ENCODE assay signal across 21 cellular contexts in genomic region chr14:96602186-96602585, GRCh38.
"Had no signal": no experiment of that assay in that cellular context is flagged by ENCODE, and none has a peak within 500 bp of the region (broad histone marks: within the 10 kb centered on the region; RNA-seq: fewer than 3 reads in every experiment).

No MANE protein-coding gene starts in this region.

- H3K27me3 Mint-ChIP-seq: activated naive CD8-positive, alpha-beta T cell treated with anti-CD3 and anti-CD28 coated beads, Interleukin-2, amount 50 U/mL, for 24 hours had no signal

- DNase-seq: activated CD4-positive, alpha-beta T cell treated with anti-CD3 and anti-CD28 coated beads, Interleukin-2, amount 50 U/mL, for 1 hour; activated CD8-positive, alpha-beta memory T cell treated with anti-CD3 and anti-CD28 coated beads for 24 hours; activated effector memory CD4-positive, alpha-beta T cell treated with Interleukin-2 at 50 U/mL for 16 hours; activated naive CD4-positive, alpha-beta T cell treated with anti-CD3 and anti-CD28 coated beads for 36 hours; activated naive CD8-positive, alpha-beta T cell treated with anti-CD3 and anti-CD28 coated beads, Interleukin-2, amount 50 U/mL, for 24 hours; activated T-cell treated with anti-CD3 and anti-CD28 coated beads, Interleukin-2, amount 50 U/mL, for 48 hours; cerebellar nuclear complex; hippocampal formation; kidney glomerular epithelial cell; left ventricle myocardium inferior; naive thymus-derived CD4-positive, alpha-beta T cell; right lobe of liver; testis; trophoblast cell; uterus had no signal

- H3K4me3 Mint-ChIP-seq: activated naive CD4-positive, alpha-beta T cell treated with anti-CD3 and anti-CD28 coated beads for 36 hours; activated naive CD8-positive, alpha-beta T cell treated with anti-CD3 and anti-CD28 coated beads, Interleukin-2, amount 50 U/mL, for 24 hours; naive thymus-derived CD4-positive, alpha-beta T cell; neural progenitor cell; stimulated activated memory B cell treated with anti-CD40 and anti-IgM and Interleukin-4, amounts not matched to agents 10 μg/mL and 1 μg/mL and 100 μg/mL, for 72 hours had no signal

- H3K27ac Mint-ChIP-seq: activated naive CD4-positive, alpha-beta T cell treated with anti-CD3 and anti-CD28 coated beads for 36 hours; activated naive CD8-positive, alpha-beta T cell treated with anti-CD3 and anti-CD28 coated beads, Interleukin-2, amount 50 U/mL, for 24 hours; naive thymus-derived CD4-positive, alpha-beta T cell; neural progenitor cell; stimulated activated memory B cell treated with anti-CD40 and anti-IgM and Interleukin-4, amounts not matched to agents 10 μg/mL and 1 μg/mL and 100 μg/mL, for 72 hours had no signal

- H3K36me3 ChIP-seq: esophagus muscularis mucosa, left ventricle myocardium inferior, neural progenitor cell, right lobe of liver, uterus had no signal

- H3K9me3 Mint-ChIP-seq: activated naive CD4-positive, alpha-beta T cell treated with anti-CD3 and anti-CD28 coated beads for 36 hours; activated naive CD8-positive, alpha-beta T cell treated with anti-CD3 and anti-CD28 coated beads, Interleukin-2, amount 50 U/mL, for 24 hours; stimulated activated memory B cell treated with anti-CD40 and anti-IgM and Interleukin-4, amounts not matched to agents 10 μg/mL and 1 μg/mL and 100 μg/mL, for 72 hours had no signal

- H3K4me3 ChIP-seq: coronary artery, esophagus muscularis mucosa, left ventricle myocardium inferior, neural progenitor cell, right lobe of liver, skin epidermis, testis, uterus had no signal

- H3K9me3 ChIP-seq: esophagus muscularis mucosa, left ventricle myocardium inferior, right lobe of liver, testis, uterus had no signal

- ATAC-seq: activated CD4-positive, CD25-positive, alpha-beta regulatory T cell treated with anti-CD3 and anti-CD28 coated beads, Interleukin-2, amount 50 U/mL, for 24 hours; activated naive CD8-positive, alpha-beta T cell treated with anti-CD3 and anti-CD28 coated beads, Interleukin-2, amount 50 U/mL, for 24 hours; naive thymus-derived CD4-positive, alpha-beta T cell; right lobe of liver; stimulated activated memory B cell treated with anti-CD40 and anti-IgM and Interleukin-4, amounts not matched to agents 10 μg/mL and 1 μg/mL and 100 μg/mL, for 72 hours had no signal

- H3K4me1 Mint-ChIP-seq: activated naive CD8-positive, alpha-beta T cell treated with anti-CD3 and anti-CD28 coated beads, Interleukin-2, amount 50 U/mL, for 24 hours; neural progenitor cell; stimulated activated memory B cell treated with anti-CD40 and anti-IgM and Interleukin-4, amounts not matched to agents 10 μg/mL and 1 μg/mL and 100 μg/mL, for 72 hours had no signal

- H3K27me3 ChIP-seq: neural progenitor cell, right lobe of liver, testis, uterus had no signal
